In the genomic region with DNA sequence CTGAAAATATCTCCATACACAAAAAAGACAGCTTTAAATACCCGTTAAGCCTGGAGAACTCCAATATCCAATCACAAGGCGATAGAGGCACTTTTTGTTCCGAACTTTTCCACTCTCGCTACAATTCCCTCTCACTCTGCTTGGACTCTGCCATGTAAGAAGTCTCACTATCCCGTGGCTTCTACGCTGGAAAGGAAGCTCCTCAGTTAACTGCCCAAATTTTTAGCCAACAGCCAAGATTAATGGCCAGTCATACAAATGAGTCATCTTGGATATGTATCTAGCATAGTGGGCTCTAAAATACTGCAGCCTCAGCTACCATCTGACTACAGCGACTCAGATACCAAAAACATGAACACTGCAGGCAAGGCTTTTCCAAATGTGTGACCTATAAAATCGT, we compare ENCODE assay signal across 2 cellular contexts.
TF ChIP-seq lines count a peak whose summit lies in the region.

No MANE protein-coding gene starts in this region.

TF ChIP-seq in SK-N-SH, 30 proteins besides CTCF, POLR2A, EP300 and RAD21 (continued from another document):
- TF ChIP-seq, protein P1, sequence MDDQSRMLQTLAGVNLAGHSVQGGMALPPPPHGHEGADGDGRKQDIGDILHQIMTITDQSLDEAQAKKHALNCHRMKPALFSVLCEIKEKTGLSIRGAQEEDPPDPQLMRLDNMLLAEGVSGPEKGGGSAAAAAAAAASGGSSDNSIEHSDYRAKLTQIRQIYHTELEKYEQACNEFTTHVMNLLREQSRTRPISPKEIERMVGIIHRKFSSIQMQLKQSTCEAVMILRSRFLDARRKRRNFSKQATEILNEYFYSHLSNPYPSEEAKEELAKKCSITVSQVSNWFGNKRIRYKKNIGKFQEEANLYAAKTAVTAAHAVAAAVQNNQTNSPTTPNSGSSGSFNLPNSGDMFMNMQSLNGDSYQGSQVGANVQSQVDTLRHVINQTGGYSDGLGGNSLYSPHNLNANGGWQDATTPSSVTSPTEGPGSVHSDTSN (IDR thresholded peaks at IDR 0.05) = peak; percentile 38; the same call in 1 of the 2 replicates
- TF ChIP-seq MAX (IDR thresholded peaks at IDR 0.05; ENCODE audit: low read depth) (no peak), FOSL2 (IDR thresholded peaks at IDR 0.05; ENCODE audit: borderline replicate concordance, low read depth) (no peak)

TF ChIP-seq in SK-N-SH treated with all-trans-retinoic acid at 6 μM for 48 hours, 23 proteins besides CTCF, POLR2A, EP300 and RAD21:
- TF ChIP-seq PATZ1 (CRISPR knock-in tag; IDR thresholded peaks at IDR 0.05; ENCODE audit: borderline replicate concordance) = no peak
- no peak for TF ChIP-seq ZNF8 (CRISPR knock-in tag; IDR thresholded peaks at IDR 0.05)
